In the genomic region with DNA sequence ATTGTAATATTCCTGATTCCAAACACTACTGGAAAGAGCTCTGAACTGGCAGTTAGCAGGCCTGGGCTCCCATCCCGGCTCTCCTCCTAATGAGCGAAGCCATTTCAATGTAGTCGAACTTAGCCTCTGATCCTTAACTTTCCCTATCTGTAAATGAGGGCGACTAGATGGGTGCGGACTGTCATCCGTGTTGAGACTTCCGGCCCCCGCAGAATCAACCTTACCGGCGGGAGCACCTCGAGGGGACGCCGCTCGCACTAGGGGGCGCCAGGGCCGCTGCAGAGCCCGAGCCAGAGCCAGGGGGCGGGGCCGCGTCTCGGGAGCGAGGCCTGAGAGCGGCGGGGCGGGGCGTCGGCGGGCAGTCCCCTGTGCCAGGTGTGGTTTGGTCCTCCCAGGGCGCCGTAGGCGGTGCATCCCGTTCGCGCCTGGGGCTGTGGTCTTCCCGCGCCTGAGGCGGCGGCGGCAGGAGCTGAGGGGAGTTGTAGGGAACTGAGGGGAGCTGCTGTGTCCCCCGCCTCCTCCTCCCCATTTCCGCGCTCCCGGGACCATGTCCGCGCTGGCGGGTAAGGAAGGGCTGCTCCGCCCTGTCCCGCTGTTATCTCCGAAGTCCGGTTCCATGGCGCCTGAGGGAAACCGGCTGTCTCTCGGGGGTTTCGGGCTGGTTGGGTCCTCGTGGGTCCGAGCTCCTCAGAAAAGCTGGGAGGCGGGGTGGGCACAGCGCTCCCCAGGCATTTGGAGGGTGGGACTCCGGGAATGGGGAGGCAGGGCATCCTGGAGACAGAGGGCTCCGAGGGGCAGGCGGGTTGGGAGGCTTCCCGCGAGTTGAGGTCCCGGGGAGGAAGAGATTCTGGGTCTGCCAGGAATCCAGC, we compare ENCODE assay signal across 8 cellular contexts. TPM values are rescaled to one million over a fixed set of nuclear protein-coding genes. Genes with fewer than 3 reads are reported as not detected.
A peak's percentile ranks its signal among the peaks of the same experiment; 100 is the strongest.
DNase-seq lines count a peak whose midpoint lies in the region; TF ChIP-seq lines count a peak whose summit lies in the region.

LIMK2 (plus strand) TSS at position 437 of the 869 bp plus-strand sequence; CDS start at position 548, 111 bp downstream.

- peak; percentile 79 for TF ChIP-seq CTCF in GM20000 (IDR thresholded peaks at IDR 0.05; ENCODE audit: extremely low read depth, missing control alignments)

- peak; percentile 99 for DNase-seq in COLO668 (lab: John Stamatoyannopoulos, UW; ENCODE audit: unreplicated experiment)
- DNase-seq in GM20000 (ENCODE audit: low spot score): peak; percentile 96
- DNase-seq in HT1080 (ENCODE audit: low read depth): peak; percentile 81
- DNase-seq in NK-92 treated with Interleukin-12 subunit alpha and Interleukin-12 subunit beta, amount 100 ng/mL, for 24 hours (lab: John Stamatoyannopoulos, UW): peak; percentile 91
- peak; percentile 99 for DNase-seq in activated CD8-positive, alpha-beta memory T cell treated with anti-CD3 and anti-CD28 coated beads for 24 hours
- DNase-seq in effector CD8-positive, alpha-beta T cell (lab: John Stamatoyannopoulos, UW): peak; percentile 95
- peak; percentile 90 to 93 for DNase-seq in lung microvascular endothelial cell (ENCODE audit: low read depth in 2 of 2)
- peak; percentile 94 to 100 (median 94) for DNase-seq in stimulated activated CD4-positive, alpha-beta T cell treated with anti-CD3 and anti-CD28 coated beads, TNF-alpha, amount 100 ng/mL, for 48 hours (ENCODE audit: low read depth in 3 of 3)

RNA-seq across cellular contexts. Expression of gene LIMK2, which starts in this region (rescaled TPM):
- total RNA-seq in HT1080 (2014; rRNA removed; shearing (Covaris generic)): 18.7 and 19.9 TPM in 2 replicates
- polyA plus RNA-seq in HT1080 (2015; cell fraction: cytosol; rRNA removed): 7.8 and 10.3 TPM in 2 replicates
- polyA plus RNA-seq in HT1080 (2015; cell fraction: nucleus; rRNA removed): 20.6 and 22.3 TPM in 2 replicates
- total RNA-seq in lung microvascular endothelial cell: 51.2 and 64.3 TPM in 2 replicates

Comparison
In these comparisons a context has a peak if more than half of its experiments do, and no peak if none do; other contexts are left out.
1. Peak in every context shown above with its lines: DNase-seq.